In genomic region chr3:43691120-43692002, GRCh38 we compare ENCODE assay signal across 8 cellular contexts. TPM values are rescaled to one million over a fixed set of nuclear protein-coding genes. Genes with fewer than 3 reads are reported as not detected.
A peak's percentile ranks its signal among the peaks of the same experiment; 100 is the strongest.
DNase-seq lines count a peak whose midpoint lies in the region; ATAC-seq and TF ChIP-seq lines count a peak whose summit lies in the region.

No MANE protein-coding gene starts in this region.

- H3K9me3 ChIP-seq in CD4-positive, alpha-beta memory T cell (ENCODE audit: control insufficient read depth in 1 of 2, low read length in 2 of 2), result no peaks in the 10 kb centered on the region
- no peaks in the 10 kb centered on the region for H3K9me3 ChIP-seq in SK-N-MC (ENCODE audit: low read depth, low read length)
- H3K9me3 ChIP-seq in hepatocyte (ENCODE audit: low read depth), result no peaks in the 10 kb centered on the region

- H3K4me2 ChIP-seq in hepatocyte, result peak overlapping the region; percentile 89

- intact Hi-C loops in CD4-positive, alpha-beta memory T cell (cut with micrococcal nuclease), result loop anchor here (2.0 to 5.0 kb wide), 4 partner anchors 67 to 1169 kb away; partner anchors contain the start of genes SNRK, TCAIM and TMEM42

- peak overlapping the region; percentile 79 for H3K27ac ChIP-seq in CD4-positive, alpha-beta memory T cell (ENCODE audit: low read depth, low read length)
- no peak overlapping the region for H3K27ac ChIP-seq in SK-N-MC
- peak overlapping the region; percentile 98 for H3K27ac ChIP-seq in hepatocyte
- peak overlapping the region; percentile 72 for H3K27ac ChIP-seq in rectal smooth muscle tissue (ENCODE audit: low read depth, low read length)

- TF ChIP-seq CTCF in hepatocyte (IDR thresholded peaks at IDR 0.05; ENCODE audit: poor library complexity), result no peak

- POLR2A ChIA-PET in CD4-positive, alpha-beta memory T cell (lab: Charles Lee; ENCODE audit: partially characterized antibody), result interaction anchor here (1.3 to 3.1 kb wide), 5 partner anchors 8 to 1091 kb away, joined by 4 to 27 read pairs (median 4); partner anchors contain the start of genes ANO10 and NKTR

- H3K79me2 ChIP-seq in hepatocyte, result peaks cover 45% of the 10 kb centered on the region

- WGBS in hepatocyte (ENCODE audit: low lambda C conversion rate, missing lambda C conversion rate), result 1% methylated on average over 60 of the region's 72 CpGs

- DNase-seq in CD4-positive, alpha-beta memory T cell, result peak in 2 of 5 donors; percentile 28 to 54
- DNase-seq in HK-2 (ENCODE audit: unreplicated experiment) (peak; percentile 68), SK-N-MC (ENCODE audit: low read depth, low spot score) (no peak), amygdala (lab: John Stamatoyannopoulos, UW) (peak in 44 of 56 donors; percentile 7 to 65 (median 32)), hepatocyte (ENCODE audit: low spot score) (peak; percentile 83), NCI-H1048 (lab: John Stamatoyannopoulos, UW) (no peak)

- peak overlapping the region; percentile 8 to 98 (median 85) for H3K27ac Mint-ChIP-seq in CD4-positive, alpha-beta memory T cell

- H3K27me3 ChIP-seq in CD4-positive, alpha-beta memory T cell (ENCODE audit: insufficient read depth, low read length), result no peaks in the 10 kb centered on the region
- no peaks in the 10 kb centered on the region for H3K27me3 ChIP-seq in hepatocyte
- H3K27me3 ChIP-seq in rectal smooth muscle tissue (ENCODE audit: control insufficient read depth, insufficient read depth, low read length), result no peaks in the 10 kb centered on the region

- H3K36me3 Mint-ChIP-seq in CD4-positive, alpha-beta memory T cell, result peaks cover 4 to 9% of the 10 kb centered on the region in 2 donors

- H3K9ac ChIP-seq in SK-N-MC (ENCODE audit: insufficient read length) (peak overlapping the region; percentile 65), rectal smooth muscle tissue (ENCODE audit: low read length) (peak overlapping the region; percentile 13)

- no peaks in the 10 kb centered on the region for H4K20me1 ChIP-seq in hepatocyte (ENCODE audit: insufficient read depth, poor library complexity, severe bottlenecking)

- peak overlapping the region; percentile 90 for H2AFZ ChIP-seq in hepatocyte

- no peaks in the 10 kb centered on the region for H3K27me3 Mint-ChIP-seq in CD4-positive, alpha-beta memory T cell

- no peaks in the 10 kb centered on the region for H3K9me2 ChIP-seq in hepatocyte (replicated peaks; ENCODE audit: insufficient read depth)

- peaks cover 20% of the 10 kb centered on the region for H3K4me1 ChIP-seq in CD4-positive, alpha-beta memory T cell (ENCODE audit: insufficient read depth, low read length)
- H3K4me1 ChIP-seq in hepatocyte (ENCODE audit: insufficient read depth), result peaks cover 30% of the 10 kb centered on the region
- H3K4me1 ChIP-seq in rectal smooth muscle tissue (ENCODE audit: control insufficient read depth, insufficient read depth, low read length), result no peaks in the 10 kb centered on the region

- CTCF ChIA-PET in CD4-positive, alpha-beta memory T cell (lab: Charles Lee; ENCODE audit: partially characterized antibody), result interaction anchor here (0.7 to 1.1 kb wide), 2 partner anchors 63 to 150 kb away, joined by 3 read pairs; no protein-coding TSS in a partner anchor

- H3K4me3 ChIP-seq in CD4-positive, alpha-beta memory T cell (ENCODE audit: low read length in 2 of 2), result peak overlapping the region; percentile 14 to 98
- H3K4me3 ChIP-seq in SK-N-MC, result peak overlapping the region; percentile 80
- H3K4me3 ChIP-seq in hepatocyte, result peak overlapping the region; percentile 96
- peak overlapping the region; percentile 76 for H3K4me3 ChIP-seq in rectal smooth muscle tissue (ENCODE audit: low read length)

- H3K4me3 Mint-ChIP-seq in CD4-positive, alpha-beta memory T cell, result peak overlapping the region; percentile 84 to 95 (median 90)

- no peaks in the 10 kb centered on the region for H3K36me3 ChIP-seq in CD4-positive, alpha-beta memory T cell (ENCODE audit: insufficient read depth, low read length)
- H3K36me3 ChIP-seq in SK-N-MC (ENCODE audit: insufficient read depth, low read length) (no peaks in the 10 kb centered on the region), hepatocyte (replicated peaks; ENCODE audit: insufficient read depth, low read depth) (no peaks in the 10 kb centered on the region), rectal smooth muscle tissue (ENCODE audit: control insufficient read depth, insufficient read depth, low read length) (no peaks in the 10 kb centered on the region)

- H3K9me3 Mint-ChIP-seq in CD4-positive, alpha-beta memory T cell, result no peaks in the 10 kb centered on the region

- ATAC-seq in GM19455 (IDR thresholded peaks at IDR 0.05; ENCODE audit: unreplicated experiment), result peak; percentile 48

- H3K4me1 Mint-ChIP-seq in CD4-positive, alpha-beta memory T cell, result peaks cover 23 to 39% (median 30%) of the 10 kb centered on the region in 4 donors

RNA-seq across cellular contexts. Expression of gene ABHD5, which starts 0.6 kb away (rescaled TPM):
- total RNA-seq in CD4-positive, alpha-beta memory T cell, result 1 to 10 TPM; 6.2 to 7.0 TPM
- polyA plus RNA-seq in CD4-positive, alpha-beta memory T cell, result 1 to 10 TPM; 5.3 to 7.5 TPM
- total RNA-seq in hepatocyte, result 26.6 and 29.9 TPM in 2 replicates
- 14.3 and 25.1 TPM in 2 replicates for polyA plus RNA-seq in hepatocyte

Comparison
In these comparisons a context has a peak if more than half of its experiments do, and no peak if none do; other contexts are left out.
1. DNase-seq: peak in HK-2 (single experiment), amygdala (44 of 56) and hepatocyte (single experiment); none in SK-N-MC (single experiment) and NCI-H1048 (single experiment).
2. Peak in every context shown above with its lines, with median percentiles within 50 percentile points of each other: H3K4me3 ChIP-seq.